2 cellular contexts compared by ENCODE assay signal in genomic region chr17:4872786-4873185, GRCh38.
TF ChIP-seq lines count a peak whose summit lies in the region.

No MANE protein-coding gene starts in this region.

TF ChIP-seq in liver, 16 proteins besides CTCF, POLR2A, EP300 and RAD21:
- TF ChIP-seq RXRA (IDR thresholded peaks at IDR 0.05) (no peak), NR2F2 (IDR thresholded peaks at IDR 0.05) (peak; percentile 54), EGR1 (IDR thresholded peaks at IDR 0.05; ENCODE audit: low read depth in 2 of 2) (no peak)

TF ChIP-seq in HepG2, 621 proteins besides CTCF, POLR2A, EP300 and RAD21:
- TF ChIP-seq RARG (CRISPR knock-in tag; IDR thresholded peaks at IDR 0.05; ENCODE audit: low read depth) (no peak), ZNF501 (CRISPR knock-in tag; IDR thresholded peaks at IDR 0.05) (no peak), MTF1 (CRISPR knock-in tag; IDR thresholded peaks at IDR 0.05) (no peak), BORCS8-MEF2B (CRISPR knock-in tag; IDR thresholded peaks at IDR 0.05) (no peak), EHMT2 (IDR thresholded peaks at IDR 0.05; ENCODE audit: borderline replicate concordance, low read depth, low read length) (no peak), HOXA5 (CRISPR knock-in tag; IDR thresholded peaks at IDR 0.05) (no peak), ZNF83 (CRISPR knock-in tag; IDR thresholded peaks at IDR 0.05; ENCODE audit: borderline replicate concordance) (no peak), ZNF468 (CRISPR knock-in tag; IDR thresholded peaks at IDR 0.05) (no peak), E2F2 (CRISPR knock-in tag; IDR thresholded peaks at IDR 0.05; ENCODE audit: borderline replicate concordance) (no peak), REST (IDR thresholded peaks at IDR 0.05; ENCODE audit: borderline replicate concordance in 1 of 2, low read depth in 1 of 2, low read length in 2 of 2) (no peak), EED (CRISPR knock-in tag; IDR thresholded peaks at IDR 0.05) (no peak), ZNF569 (CRISPR knock-in tag; IDR thresholded peaks at IDR 0.05; ENCODE audit: borderline replicate concordance) (no peak), KLF13 (CRISPR knock-in tag; IDR thresholded peaks at IDR 0.05) (no peak)
- TF ChIP-seq, protein P1, sequence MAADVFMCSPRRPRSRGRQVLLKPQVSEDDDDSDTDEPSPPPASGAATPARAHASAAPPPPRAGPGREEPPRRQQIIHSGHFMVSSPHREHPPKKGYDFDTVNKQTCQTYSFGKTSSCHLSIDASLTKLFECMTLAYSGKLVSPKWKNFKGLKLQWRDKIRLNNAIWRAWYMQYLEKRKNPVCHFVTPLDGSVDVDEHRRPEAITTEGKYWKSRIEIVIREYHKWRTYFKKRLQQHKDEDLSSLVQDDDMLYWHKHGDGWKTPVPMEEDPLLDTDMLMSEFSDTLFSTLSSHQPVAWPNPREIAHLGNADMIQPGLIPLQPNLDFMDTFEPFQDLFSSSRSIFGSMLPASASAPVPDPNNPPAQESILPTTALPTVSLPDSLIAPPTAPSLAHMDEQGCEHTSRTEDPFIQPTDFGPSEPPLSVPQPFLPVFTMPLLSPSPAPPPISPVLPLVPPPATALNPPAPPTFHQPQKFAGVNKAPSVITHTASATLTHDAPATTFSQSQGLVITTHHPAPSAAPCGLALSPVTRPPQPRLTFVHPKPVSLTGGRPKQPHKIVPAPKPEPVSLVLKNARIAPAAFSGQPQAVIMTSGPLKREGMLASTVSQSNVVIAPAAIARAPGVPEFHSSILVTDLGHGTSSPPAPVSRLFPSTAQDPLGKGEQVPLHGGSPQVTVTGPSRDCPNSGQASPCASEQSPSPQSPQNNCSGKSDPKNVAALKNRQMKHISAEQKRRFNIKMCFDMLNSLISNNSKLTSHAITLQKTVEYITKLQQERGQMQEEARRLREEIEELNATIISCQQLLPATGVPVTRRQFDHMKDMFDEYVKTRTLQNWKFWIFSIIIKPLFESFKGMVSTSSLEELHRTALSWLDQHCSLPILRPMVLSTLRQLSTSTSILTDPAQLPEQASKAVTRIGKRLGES (CRISPR knock-in tag; IDR thresholded peaks at IDR 0.05; ENCODE audit: borderline replicate concordance): no peak
- TF ChIP-seq, protein P2, sequence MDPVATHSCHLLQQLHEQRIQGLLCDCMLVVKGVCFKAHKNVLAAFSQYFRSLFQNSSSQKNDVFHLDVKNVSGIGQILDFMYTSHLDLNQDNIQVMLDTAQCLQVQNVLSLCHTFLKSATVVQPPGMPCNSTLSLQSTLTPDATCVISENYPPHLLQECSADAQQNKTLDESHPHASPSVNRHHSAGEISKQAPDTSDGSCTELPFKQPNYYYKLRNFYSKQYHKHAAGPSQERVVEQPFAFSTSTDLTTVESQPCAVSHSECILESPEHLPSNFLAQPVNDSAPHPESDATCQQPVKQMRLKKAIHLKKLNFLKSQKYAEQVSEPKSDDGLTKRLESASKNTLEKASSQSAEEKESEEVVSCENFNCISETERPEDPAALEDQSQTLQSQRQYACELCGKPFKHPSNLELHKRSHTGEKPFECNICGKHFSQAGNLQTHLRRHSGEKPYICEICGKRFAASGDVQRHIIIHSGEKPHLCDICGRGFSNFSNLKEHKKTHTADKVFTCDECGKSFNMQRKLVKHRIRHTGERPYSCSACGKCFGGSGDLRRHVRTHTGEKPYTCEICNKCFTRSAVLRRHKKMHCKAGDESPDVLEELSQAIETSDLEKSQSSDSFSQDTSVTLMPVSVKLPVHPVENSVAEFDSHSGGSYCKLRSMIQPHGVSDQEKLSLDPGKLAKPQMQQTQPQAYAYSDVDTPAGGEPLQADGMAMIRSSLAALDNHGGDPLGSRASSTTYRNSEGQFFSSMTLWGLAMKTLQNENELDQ (CRISPR knock-in tag; IDR thresholded peaks at IDR 0.05; ENCODE audit: borderline replicate concordance): no peak
- TF ChIP-seq, protein P3, sequence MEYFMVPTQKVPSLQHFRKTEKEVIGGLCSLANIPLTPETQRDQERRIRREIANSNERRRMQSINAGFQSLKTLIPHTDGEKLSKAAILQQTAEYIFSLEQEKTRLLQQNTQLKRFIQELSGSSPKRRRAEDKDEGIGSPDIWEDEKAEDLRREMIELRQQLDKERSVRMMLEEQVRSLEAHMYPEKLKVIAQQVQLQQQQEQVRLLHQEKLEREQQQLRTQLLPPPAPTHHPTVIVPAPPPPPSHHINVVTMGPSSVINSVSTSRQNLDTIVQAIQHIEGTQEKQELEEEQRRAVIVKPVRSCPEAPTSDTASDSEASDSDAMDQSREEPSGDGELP (IDR thresholded peaks at IDR 0.05; ENCODE audit: borderline replicate concordance, low read depth): no peak
TF ChIP-seq in HepG2: peak in this region for 0.
